Comparison of ENCODE assay signal across 27 cellular contexts in the genomic region with DNA sequence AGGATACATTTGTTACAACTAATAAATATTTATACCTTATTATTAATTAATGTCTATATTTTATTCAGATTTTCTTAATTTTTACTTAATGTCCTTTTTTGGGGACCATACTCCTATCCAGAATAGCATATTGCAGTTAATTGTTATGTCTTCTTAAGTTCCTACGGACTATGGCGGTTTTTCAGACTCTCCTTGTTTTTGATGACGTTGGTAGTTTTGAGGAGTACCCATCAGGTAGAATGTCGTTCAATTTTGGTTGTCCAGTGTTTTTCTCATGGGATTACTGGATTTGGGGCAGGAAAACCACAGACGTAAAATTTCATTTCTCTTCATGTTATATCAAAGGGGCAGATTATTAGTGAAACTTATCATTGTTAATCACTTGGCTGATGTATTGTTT.
"Had no signal": no experiment of that assay in that cellular context is flagged by ENCODE, and none has a peak within 500 bp of the region (broad histone marks: within the 10 kb centered on the region; RNA-seq: fewer than 3 reads in every experiment).

No MANE protein-coding gene starts in this region.

- H3K27ac ChIP-seq: stomach, suprapubic skin, testis, thoracic aorta, thyroid gland, tibial artery, tibial nerve, transverse colon, upper lobe of left lung, upper lobe of right lung, uterus, vagina had no signal

- ATAC-seq: stimulated activated effector memory CD8-positive, alpha-beta T cell treated with anti-CD3 and anti-CD28 coated beads, Interleukin-12 subunit alpha, Interleukin-12 subunit beta, amount 100 ng/mL, for 72 hours; stimulated activated memory B cell treated with anti-CD40 and anti-IgM and Interleukin-4, amounts not matched to agents 10 μg/mL and 1 μg/mL and 100 μg/mL, for 72 hours; stimulated activated naive B cell treated with anti-CD40 and anti-IgM and Interleukin-4, amounts not matched to agents 10 μg/mL and 1 μg/mL and 100 μg/mL, for 72 hours; stimulated activated naive CD8-positive, alpha-beta T cell treated with anti-CD3 and anti-CD28 coated beads, Interleukin-15, amount 100 ng/mL, for 72 hours; stimulated activated naive CD8-positive, alpha-beta T cell treated with anti-CD3 and anti-CD28 coated beads, Interleukin-15, Interleukin-2, amounts not matched to agents 100 U/mL and 50 U/mL, for 24 hours; upper lobe of right lung had no signal

- H3K9me3 ChIP-seq: stomach, suprapubic skin, testis, thoracic aorta, thyroid gland, tibial artery, tibial nerve, transverse colon, upper lobe of left lung, upper lobe of right lung, uterus, vagina had no signal

- H3K4me1 ChIP-seq: stomach, suprapubic skin, testis, thyroid gland, tibial artery, tibial nerve, transverse colon, upper lobe of left lung, upper lobe of right lung, uterus, vagina had no signal

- H3K36me3 ChIP-seq: stomach, suprapubic skin, thoracic aorta, thyroid gland, tibial artery, tibial nerve, transverse colon, upper lobe of left lung, upper lobe of right lung, uterus, vagina had no signal

- FAIRE-seq: urothelium cell line had no signal

- H3K27me3 ChIP-seq: stomach, suprapubic skin, testis, thyroid gland, tibial artery, tibial nerve, transverse colon, upper lobe of left lung, upper lobe of right lung, uterus, vagina had no signal

- H3K4me3 ChIP-seq: stomach, suprapubic skin, testis, thoracic aorta, thyroid gland, tibial artery, tibial nerve, transverse colon, upper lobe of left lung, upper lobe of right lung, uterus, vagina had no signal

- DNase-seq: stimulated activated CD4-positive, alpha-beta T cell treated with anti-CD3 and anti-CD28 coated beads, Interleukin-2, amount 100 ng/mL, for 48 hours; stimulated activated CD4-positive, alpha-beta T cell treated with anti-CD3 and anti-CD28 coated beads, Interleukin-4, amount 100 ng/mL, for 1 hour; stimulated activated CD4-positive, alpha-beta T cell treated with anti-CD3 and anti-CD28 coated beads, Interleukin-4, amount 100 ng/mL, for 24 hours; stimulated activated CD4-positive, alpha-beta T cell treated with anti-CD3 and anti-CD28 coated beads, Interleukin-4, amount 100 ng/mL, for 4 hours; stimulated activated CD8-positive, alpha-beta memory T cell treated with anti-CD3 and anti-CD28 coated beads, Interleukin-4, amount 100 ng/mL, for 48 hours; stimulated activated naive B cell treated with anti-CD40 and anti-IgM and Interleukin-4, amounts not matched to agents 10 μg/mL and 1 μg/mL and 100 μg/mL, for 72 hours; stimulated activated naive CD4-positive, alpha-beta T cell; stimulated activated naive CD4-positive, alpha-beta T cell treated with Interleukin-2 at 50 U/mL for 16 hours; stimulated activated naive CD8-positive, alpha-beta T cell treated with anti-CD3 and anti-CD28 coated beads, Interleukin-15, amount 100 ng/mL, for 72 hours; stimulated activated naive CD8-positive, alpha-beta T cell treated with anti-CD3 and anti-CD28 coated beads, Interleukin-15, Interleukin-2, amounts not matched to agents 100 U/mL and 50 U/mL, for 24 hours; stomach; substantia nigra; testis; thyroid gland; tibial artery; transverse colon; trophoblast cell; upper lobe of left lung; upper lobe of right lung; uterus had no signal
